In the genomic region with DNA sequence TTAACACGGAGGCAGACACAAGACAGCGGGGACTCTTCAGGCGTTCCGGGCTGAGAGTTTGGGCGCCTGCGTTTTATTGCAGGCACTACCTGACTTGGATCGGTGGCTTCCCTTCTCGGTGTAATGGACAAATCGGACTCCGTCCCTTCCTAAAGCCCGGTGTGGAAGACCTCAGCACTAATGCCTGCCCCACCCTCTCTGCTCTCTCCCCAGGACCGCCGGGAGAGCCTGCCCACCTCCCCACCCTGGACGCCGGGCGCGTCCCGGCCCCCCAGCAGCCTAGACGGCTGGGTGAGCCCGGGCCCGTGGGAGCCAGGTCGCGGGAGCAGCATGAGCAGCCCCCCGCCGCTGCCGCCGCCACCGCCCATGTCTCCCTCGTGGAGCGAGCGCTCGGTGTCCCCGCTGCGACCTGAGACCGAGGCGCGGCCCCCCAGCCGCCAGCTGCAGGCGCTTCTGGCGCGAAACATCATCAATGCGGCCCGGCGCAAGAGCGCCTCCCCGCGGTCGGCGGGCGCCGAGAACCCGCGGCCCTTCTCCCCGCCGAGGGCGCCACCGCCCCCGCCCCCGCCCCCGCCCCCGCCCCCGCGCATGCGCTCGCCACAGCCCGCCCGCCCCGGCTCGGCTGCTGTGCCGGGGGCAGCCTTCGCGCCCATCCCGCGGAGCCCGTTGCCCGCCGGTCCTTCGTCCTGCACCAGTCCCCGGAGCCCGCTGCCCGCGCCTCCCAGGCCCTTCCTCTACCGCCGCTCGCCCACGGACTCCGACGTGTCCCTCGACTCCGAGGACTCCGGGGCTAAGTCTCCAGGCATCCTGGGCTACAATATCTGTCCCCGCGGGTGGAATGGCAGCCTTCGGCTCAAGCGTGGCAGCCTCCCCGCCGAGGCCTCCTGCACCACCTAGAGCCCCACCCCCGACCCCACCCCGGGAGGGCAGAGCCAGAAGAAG, we compare ENCODE assay signal across 8 cellular contexts. TPM values are rescaled to one million over a fixed set of nuclear protein-coding genes. Genes with fewer than 3 reads are reported as not detected.
A peak's percentile ranks its signal among the peaks of the same experiment; 100 is the strongest.
DNase-seq lines count a peak whose midpoint lies in the region; ATAC-seq, FAIRE-seq and TF ChIP-seq lines count a peak whose summit lies in the region.

No MANE protein-coding gene starts in this region.

- peak; percentile 71 for TF ChIP-seq CTCF in glutamatergic neuron (IDR thresholded peaks at IDR 0.05; ENCODE audit: partially characterized antibody, unreplicated experiment)
- TF ChIP-seq CTCF in pancreas (IDR thresholded peaks at IDR 0.05), result peak; percentile 41 to 56 (median 48)
- TF ChIP-seq CTCF in type B pancreatic cell (conservative IDR thresholded peaks at IDR 0.05), result peak; percentile 85

- H3K27ac ChIP-seq in pancreas, result peak overlapping the region in 1 of 4 donors; percentile 41

- no peaks in the 10 kb centered on the region for H3K27me3 ChIP-seq in pancreas

- WGBS in pancreas, 2 donors, result 2 to 5% methylated on average over 76 to 99 of the region's 99 CpGs

- ATAC-seq in GM21360 (IDR thresholded peaks at IDR 0.05; ENCODE audit: unreplicated experiment) (peak; percentile 71), pancreas (peak; percentile 75 to 89 (median 88))

- in situ Hi-C loops in Caki2 (cut with HindIII; ENCODE audit: low pct_unique_long_range_greater_than_20kb, low sequenced_read_pairs), result no loop called here

- H3K4me1 Mint-ChIP-seq in glutamatergic neuron (ENCODE audit: low read depth, unreplicated experiment), result peaks cover 26% of the 10 kb centered on the region
- H3K4me1 Mint-ChIP-seq in type B pancreatic cell (ENCODE audit: unreplicated experiment), result peaks cover 47% of the 10 kb centered on the region

- H3K27ac Mint-ChIP-seq in glutamatergic neuron (ENCODE audit: unreplicated experiment), result no peak overlapping the region
- H3K27ac Mint-ChIP-seq in type B pancreatic cell, result no peak overlapping the region

- peaks cover 2% of the 10 kb centered on the region for H3K9me3 Mint-ChIP-seq in glutamatergic neuron (ENCODE audit: unreplicated experiment)
- no peaks in the 10 kb centered on the region for H3K9me3 Mint-ChIP-seq in type B pancreatic cell

- H3K4me3 ChIP-seq in pancreas, result peak overlapping the region; percentile 8 to 55 (median 33)

- peak; percentile 56 for DNase-seq in Caki2 (ENCODE audit: low read depth)
- peak; percentile 88 for DNase-seq in HuH-7.5 (ENCODE audit: low spot score)
- peak; percentile 80 for DNase-seq in RPMI8226
- DNase-seq in activated effector memory CD4-positive, alpha-beta T cell treated with anti-CD3 and anti-CD28 coated beads, Interleukin-2, amount 50 U/mL, for 16 hours, result peak; percentile 91
- DNase-seq in glutamatergic neuron, result peak; percentile 86
- peak; percentile 59 to 91 (median 82) for DNase-seq in pancreas
- peak; percentile 88 for DNase-seq in type B pancreatic cell (ENCODE audit: extremely low spot score, unreplicated experiment)

- no peaks in the 10 kb centered on the region for H3K4me1 ChIP-seq in pancreas

- intact Hi-C loops in pancreas (cut with DNase I), result loop anchor here in 2 of 3 donors (5.0 kb wide), 1 partner anchor 94 kb away; no protein-coding TSS in a partner anchor

- peaks cover 10% of the 10 kb centered on the region for H3K27me3 Mint-ChIP-seq in glutamatergic neuron (ENCODE audit: unreplicated experiment)
- peaks cover 17% of the 10 kb centered on the region for H3K27me3 Mint-ChIP-seq in type B pancreatic cell

- peak overlapping the region; percentile 75 for H3K4me3 Mint-ChIP-seq in glutamatergic neuron (ENCODE audit: unreplicated experiment)
- peak overlapping the region; percentile 80 for H3K4me3 Mint-ChIP-seq in type B pancreatic cell

- H3K36me3 Mint-ChIP-seq in glutamatergic neuron (ENCODE audit: unreplicated experiment) (peaks cover 1% of the 10 kb centered on the region), type B pancreatic cell (no peaks in the 10 kb centered on the region)

- no peak for FAIRE-seq in pancreas (lab: Jason Lieb, UNC)

- H3K9me3 ChIP-seq in pancreas, result no peaks in the 10 kb centered on the region

- H3K36me3 ChIP-seq in pancreas, result no peaks in the 10 kb centered on the region

RNA-seq across cellular contexts. Expression of a gene that starts 4.6 kb away (rescaled TPM):
- not detected in 2 replicates for total RNA-seq in Caki2 (2014; rRNA removed; shearing (Covaris generic); ENCODE audit: low replicate concordance)
- total RNA-seq in glutamatergic neuron (ENCODE audit: unreplicated experiment) (0.64 TPM), pancreas (under 1 TPM in 5 of 6 donors, not detected in 1; 0.05 to 0.50 (median 0.31) TPM), type B pancreatic cell (ENCODE audit: low replicate concordance) (0.17 and 6.1 TPM in 2 replicates)
- under 1 TPM; 0.23 to 0.28 TPM for polyA plus RNA-seq in pancreas

RNA-seq across cellular contexts. Expression of a gene that starts 16.0 kb away (rescaled TPM):
- total RNA-seq in Caki2 (2014; rRNA removed; shearing (Covaris generic); ENCODE audit: low replicate concordance), result 1.1 and 1.2 TPM in 2 replicates
- total RNA-seq in glutamatergic neuron (ENCODE audit: unreplicated experiment), result 16.1 TPM
- total RNA-seq in pancreas, result 10 to 100 TPM; 23.3 to 68.3 (median 28.4) TPM
- polyA plus RNA-seq in pancreas, result 10 to 100 TPM; 28.8 TPM
- 2.8 and 24.5 TPM in 2 replicates for total RNA-seq in type B pancreatic cell (ENCODE audit: low replicate concordance)

RNA-seq across cellular contexts. Expression of a gene that starts 44.4 kb away (rescaled TPM):
- 21.7 and 23.7 TPM in 2 replicates for total RNA-seq in Caki2 (2014; rRNA removed; shearing (Covaris generic); ENCODE audit: low replicate concordance)
- 39.3 TPM for total RNA-seq in glutamatergic neuron (ENCODE audit: unreplicated experiment)
- total RNA-seq in pancreas, result 10 to 100 TPM; 14.8 to 25.9 (median 18.4) TPM
- 10 to 100 TPM; 21.3 to 32.3 TPM for polyA plus RNA-seq in pancreas
- total RNA-seq in type B pancreatic cell (ENCODE audit: low replicate concordance), result 49.2 and 65.8 TPM in 2 replicates
